8 cellular contexts compared by ENCODE assay signal in genomic region chr19:11535792-11536595, GRCh38. TPM values are rescaled to one million over a fixed set of nuclear protein-coding genes. Genes with fewer than 3 reads are reported as not detected.
DNase-seq lines count a peak whose midpoint lies in the region; ATAC-seq, FAIRE-seq and TF ChIP-seq lines count a peak whose summit lies in the region.

No MANE protein-coding gene starts in this region.

- H3K4me3 Mint-ChIP-seq in astrocyte (ENCODE audit: unreplicated experiment): peak overlapping the region; percentile 72

- peaks cover 30% of the 10 kb centered on the region for H3K4me1 Mint-ChIP-seq in astrocyte (ENCODE audit: low read depth, unreplicated experiment)

- peak; percentile 61 for DNase-seq in COR-L47 (lab: John Stamatoyannopoulos, UW)
- DNase-seq in NCI-H128 (lab: John Stamatoyannopoulos, UW; ENCODE audit: unreplicated experiment): peak; percentile 58
- DNase-seq in T1000 (lab: John Stamatoyannopoulos, UW): peak; percentile 80
- peak; percentile 66 for DNase-seq in astrocyte (ENCODE audit: low read depth)
- DNase-seq in hippocampal formation (lab: John Stamatoyannopoulos, UW): peak; percentile 12 to 79
- DNase-seq in retina: peak; percentile 92
- peak; percentile 93 to 97 for DNase-seq in aorta

- intact Hi-C loops in aorta (cut with DNase I): loop anchor here in 1 of 2 donors (5.0 kb wide), 1 partner anchor 1256 kb away; the partner anchor contains the start of gene JUNB

- H3K27ac Mint-ChIP-seq in astrocyte (ENCODE audit: unreplicated experiment): peak overlapping the region; percentile 91

- no peaks in the 10 kb centered on the region for H3K27me3 Mint-ChIP-seq in astrocyte (ENCODE audit: low read depth, unreplicated experiment)

- H3K9ac ChIP-seq in astrocyte (ENCODE audit: low read length): peak overlapping the region; percentile 80

- ATAC-seq in GM21723 (IDR thresholded peaks at IDR 0.05; ENCODE audit: unreplicated experiment) (peak; percentile 50), aorta (ENCODE audit: low FRiP score) (peak; percentile 89)

- H3K27ac ChIP-seq in astrocyte (ENCODE audit: low read depth, low read length) (peak overlapping the region; percentile 84), aorta (ENCODE audit: low read depth in 1 of 2, low read length in 2 of 2) (peak overlapping the region; percentile 96 to 97)

- TF ChIP-seq CTCF in astrocyte (IDR thresholded peaks at IDR 0.05; ENCODE audit: insufficient read depth, low read depth, low read length): peak; percentile 66

- FAIRE-seq in astrocyte (lab: Jason Lieb, UNC): no peak

- peaks cover under 1% of the 10 kb centered on the region for H4K20me1 ChIP-seq in astrocyte (ENCODE audit: insufficient read depth, low read length)

- H3K9me3 ChIP-seq in astrocyte (ENCODE audit: insufficient read depth, low read depth, low read length) (no peaks in the 10 kb centered on the region), aorta (ENCODE audit: control insufficient read depth, low read length) (no peaks in the 10 kb centered on the region)

- H3K4me2 ChIP-seq in astrocyte (ENCODE audit: low read length): peak overlapping the region; percentile 82

- H3K36me3 Mint-ChIP-seq in astrocyte (ENCODE audit: low read depth, unreplicated experiment): no peaks in the 10 kb centered on the region

- H2AFZ ChIP-seq in astrocyte (ENCODE audit: low read depth, low read length): peak overlapping the region; percentile 18

- H3K27me3 ChIP-seq in astrocyte (ENCODE audit: insufficient read depth, low read length): no peaks in the 10 kb centered on the region
- no peaks in the 10 kb centered on the region for H3K27me3 ChIP-seq in aorta (ENCODE audit: control insufficient read depth in 1 of 2, insufficient read depth in 2 of 2, low read length in 1 of 2)

- H3K4me1 ChIP-seq in astrocyte (ENCODE audit: insufficient read depth, low read length) (peaks cover 44% of the 10 kb centered on the region), aorta (ENCODE audit: control insufficient read depth in 1 of 2, insufficient read depth in 2 of 2, low read length in 2 of 2) (no peaks in the 10 kb centered on the region)

- WGBS in aorta, 2 donors: 7 to 8% methylated on average over 51 to 54 of the region's 54 CpGs

- H3K79me2 ChIP-seq in astrocyte (ENCODE audit: insufficient read depth, low read length): peaks cover 11% of the 10 kb centered on the region

- H3K9me3 Mint-ChIP-seq in astrocyte (ENCODE audit: unreplicated experiment): no peaks in the 10 kb centered on the region

- H3K36me3 ChIP-seq in astrocyte (ENCODE audit: insufficient read depth, low read length) (no peaks in the 10 kb centered on the region), aorta (ENCODE audit: control insufficient read depth in 1 of 2, insufficient read depth in 2 of 2, low read length in 1 of 2) (no peaks in the 10 kb centered on the region)

- H3K4me3 ChIP-seq in astrocyte (ENCODE audit: insufficient read depth, low read depth, low read length) (peak overlapping the region; percentile 35), aorta (ENCODE audit: low read length in 2 of 2) (peak overlapping the region in 1 of 2 donors; percentile 9)

RNA-seq across cellular contexts. Expression of gene CNN1, which starts 2.7 kb away (rescaled TPM):
- 201 and 236 TPM in 2 replicates for total RNA-seq in astrocyte
- total RNA-seq in aorta: 1,000 to 10,000 TPM in 1 of 2 donors, 100 to 1,000 TPM in 1; 406 to 1,055 TPM
- polyA plus RNA-seq in aorta: 100 to 1,000 TPM; 547 to 569 TPM

RNA-seq across cellular contexts. Expression of gene ECSIT, which starts 7.1 kb away (rescaled TPM):
- total RNA-seq in astrocyte (17.8 and 21.9 TPM in 2 replicates), aorta (10 to 100 TPM; 27.7 to 27.8 TPM)
- 10 to 100 TPM; 39.9 to 72.5 TPM for polyA plus RNA-seq in aorta

RNA-seq across cellular contexts. Expression of gene ELOF1, which starts 23.0 kb away (rescaled TPM):
- total RNA-seq in astrocyte: 75.7 and 78.8 TPM in 2 replicates
- total RNA-seq in aorta: 10 to 100 TPM; 30.9 to 33.6 TPM
- 10 to 100 TPM; 37.8 to 75.4 TPM for polyA plus RNA-seq in aorta

RNA-seq across cellular contexts. Expression of gene ZNF653, which starts 30.4 kb away (rescaled TPM):
- 5.5 and 7.6 TPM in 2 replicates for total RNA-seq in astrocyte
- total RNA-seq in aorta: 10 to 100 TPM; 11.4 to 11.6 TPM
- polyA plus RNA-seq in aorta: 10 to 100 TPM in 1 of 2 donors, 1 to 10 TPM in 1; 5.4 to 22.5 TPM

RNA-seq across cellular contexts. Expression of gene ACP5, which starts 41.5 kb away (rescaled TPM):
- total RNA-seq in astrocyte: not detected in 2 replicates
- total RNA-seq in aorta: 10 to 100 TPM; 12.6 to 13.1 TPM
- 10 to 100 TPM in 1 of 2 donors, 1 to 10 TPM in 1; 5.2 to 45.3 TPM for polyA plus RNA-seq in aorta
